11 cellular contexts compared by ENCODE assay signal in genomic region chr9:21357479-21358290, GRCh38. TPM values are rescaled to one million over a fixed set of nuclear protein-coding genes. Genes with fewer than 3 reads are reported as not detected.
A peak's percentile ranks its signal among the peaks of the same experiment; 100 is the strongest.
DNase-seq lines count a peak whose midpoint lies in the region; ATAC-seq, FAIRE-seq and TF ChIP-seq lines count a peak whose summit lies in the region.
"Had no signal": no experiment of that assay in that cellular context is flagged by ENCODE, and none has a peak within 500 bp of the region (broad histone marks: within the 10 kb centered on the region; RNA-seq: fewer than 3 reads in every experiment).

No MANE protein-coding gene starts in this region.

- H3K4me3 ChIP-seq in IMR-90 (ENCODE audit: insufficient read depth, low read depth, low read length) = no peak overlapping the region
- H3K4me3 ChIP-seq in Peyer's patch = no peak overlapping the region

- FAIRE-seq in GM18507 (lab: Jason Lieb, UNC) = peak; percentile 91
- FAIRE-seq: bronchial epithelial cell had no signal

- no peak overlapping the region for H3K23ac ChIP-seq in IMR-90 (ENCODE audit: low read depth, low read length)

- dilution Hi-C loops in IMR-90 (cut with HindIII; ENCODE audit: low sequenced_read_pairs, unreplicated experiment) = no loop called here

- H2BK15ac ChIP-seq in IMR-90 (ENCODE audit: low read depth, low read length) = no peak overlapping the region

- H3K9me3 ChIP-seq in IMR-90 (ENCODE audit: control insufficient read depth, insufficient read depth, low read length) (no peaks in the 10 kb centered on the region), Peyer's patch (no peaks in the 10 kb centered on the region)

- no peak overlapping the region for H4K8ac ChIP-seq in IMR-90 (ENCODE audit: low read depth in 2 of 2, low read length in 2 of 2)

- no peak overlapping the region for H4K91ac ChIP-seq in IMR-90 (ENCODE audit: insufficient read depth, low read depth, low read length)

- intact Hi-C loops in IMR-90 (cut with micrococcal nuclease) = no loop called here

- no TSS peak for BruUV-seq in IMR-90 (replicated peaks; lab: Mats Ljungman, UMichigan)

- no peak overlapping the region for H3K18ac ChIP-seq in IMR-90 (ENCODE audit: low read depth, low read length)

- peaks cover 1% of the 10 kb centered on the region for H3K27me3 Mint-ChIP-seq in memory B cell

- peaks cover 3% of the 10 kb centered on the region for H3K9me3 Mint-ChIP-seq in memory B cell

- in situ Hi-C loops in IMR-90 (cut with MboI; ENCODE audit: low sequenced_read_pairs) = no loop called here

- POLR2A ChIA-PET in IMR-90 (lab: Charles Lee; ENCODE audit: unreplicated experiment) = no interaction called here

- no peaks in the 10 kb centered on the region for H4K20me1 ChIP-seq in IMR-90 (ENCODE audit: insufficient read depth, low read length)

- H3K9ac ChIP-seq in IMR-90 (ENCODE audit: low read depth, low read length) = no peak overlapping the region
- H3K9ac ChIP-seq: parathyroid adenoma had no signal

- ATAC-seq in GM21619 (IDR thresholded peaks at IDR 0.05; ENCODE audit: unreplicated experiment) (peak; percentile 86), IMR-90 (ENCODE audit: low read depth) (no peak), memory B cell (ENCODE audit: low read depth) (peak; percentile 81)

- no peak for TF ChIP-seq RAD21 in IMR-90 (IDR thresholded peaks at IDR 0.05; ENCODE audit: low read length)

- DNase-seq in GM18507 (ENCODE audit: extremely low spot score, insufficient read length, low read depth) (no peak), IMR-90 (no peak), memory B cell (ENCODE audit: low spot score in 2 of 2) (peak in 1 of 2 donors; percentile 10), DMS79 (lab: John Stamatoyannopoulos, UW) (no peak), Peyer's patch (no peak), NCI-H510A (lab: John Stamatoyannopoulos, UW) (no peak), NCI-H128 (lab: John Stamatoyannopoulos, UW; ENCODE audit: unreplicated experiment) (no peak)

- no peak overlapping the region for H4K5ac ChIP-seq in IMR-90 (ENCODE audit: low read depth, low read length)

- H3K27me3 ChIP-seq in IMR-90 (ENCODE audit: control insufficient read depth, insufficient read depth, low read length) (peaks cover 6% of the 10 kb centered on the region), Peyer's patch (no peaks in the 10 kb centered on the region)

- H3K36me3 Mint-ChIP-seq in memory B cell = peaks cover 3% of the 10 kb centered on the region

- CTCF ChIA-PET in IMR-90 (lab: Yijun Ruan, JAX) = no interaction called here

- no peak overlapping the region for H2AK5ac ChIP-seq in IMR-90 (ENCODE audit: low read depth, low read length)

- no peak overlapping the region for H3K14ac ChIP-seq in IMR-90 (replicated peaks; ENCODE audit: low read depth, low read length)

- H3K9me1 ChIP-seq in IMR-90 (ENCODE audit: insufficient read depth, low read length) = no peaks in the 10 kb centered on the region

- H2BK5ac ChIP-seq in IMR-90 (ENCODE audit: low read depth, low read length, poor library complexity, severe bottlenecking) = no peak overlapping the region

- no peak overlapping the region for H3K27ac Mint-ChIP-seq in memory B cell

- H3K4me1 Mint-ChIP-seq in memory B cell = peaks cover 13% of the 10 kb centered on the region

- peak overlapping the region; percentile 34 for H3K4me3 Mint-ChIP-seq in memory B cell

- H3K4ac ChIP-seq in IMR-90 (ENCODE audit: low read depth, low read length) = no peak overlapping the region

- no peak overlapping the region for H3K56ac ChIP-seq in IMR-90 (ENCODE audit: extremely low read depth, insufficient read depth, low read length)

- H2BK20ac ChIP-seq in IMR-90 (ENCODE audit: low read depth, low read length) = no peak overlapping the region

- no peak overlapping the region for H2BK120ac ChIP-seq in IMR-90 (ENCODE audit: low read depth, low read length)

- TF ChIP-seq CTCF in IMR-90 (conservative IDR thresholded peaks at IDR 0.05; ENCODE audit: low read depth, low read length) = no peak
- no peak for TF ChIP-seq CTCF in Peyer's patch (IDR thresholded peaks at IDR 0.05)

- TF ChIP-seq POLR2A in IMR-90 (IDR thresholded peaks at IDR 0.05; ENCODE audit: low read depth, low read length) (no peak), Peyer's patch (IDR thresholded peaks at IDR 0.05) (no peak)

- H2AK9ac ChIP-seq in IMR-90 (replicated peaks; ENCODE audit: low read depth, low read length, poor library complexity) = no peak overlapping the region

- WGBS in IMR-90 (ENCODE audit: extremely low coverage in 2 of 2, insufficient read length in 1 of 2), 2 experiments = 80% methylated on average over 1 of the region's 7 CpGs; no CpG with 5 or more reads in 1 of the 2 experiments

- peak overlapping the region; percentile 35; the same call in 1 of the 2 replicates for H3K4me2 ChIP-seq in IMR-90 (ENCODE audit: low read depth, low read length)

- no peak overlapping the region for H2AFZ ChIP-seq in IMR-90 (replicated peaks; ENCODE audit: low read length, poor library complexity)
- H2AFZ ChIP-seq: parathyroid adenoma had no signal

- H3K4me1 ChIP-seq in IMR-90 (ENCODE audit: control insufficient read depth, insufficient read depth, low read length) = no peaks in the 10 kb centered on the region
- H3K4me1 ChIP-seq in Peyer's patch = no peaks in the 10 kb centered on the region
- H3K4me1 ChIP-seq: parathyroid adenoma had no signal

- no peak overlapping the region for H3K27ac ChIP-seq in IMR-90 (ENCODE audit: insufficient read depth, low read length)
- H3K27ac ChIP-seq in Peyer's patch = no peak overlapping the region
- H3K27ac ChIP-seq: parathyroid adenoma had no signal

- no peaks in the 10 kb centered on the region for H3K79me1 ChIP-seq in IMR-90 (ENCODE audit: low read depth in 1 of 2, low read length in 2 of 2)

- H3K36me3 ChIP-seq in IMR-90 (ENCODE audit: control insufficient read depth, insufficient read depth, low read length) = no peaks in the 10 kb centered on the region
- no peaks in the 10 kb centered on the region for H3K36me3 ChIP-seq in Peyer's patch

TF ChIP-seq in IMR-90, 13 proteins besides CTCF, POLR2A, EP300 and RAD21:
- no peak for TF ChIP-seq RCOR1 (IDR thresholded peaks at IDR 0.05; ENCODE audit: insufficient replicate concordance, low read length)
- TF ChIP-seq, protein P1, sequence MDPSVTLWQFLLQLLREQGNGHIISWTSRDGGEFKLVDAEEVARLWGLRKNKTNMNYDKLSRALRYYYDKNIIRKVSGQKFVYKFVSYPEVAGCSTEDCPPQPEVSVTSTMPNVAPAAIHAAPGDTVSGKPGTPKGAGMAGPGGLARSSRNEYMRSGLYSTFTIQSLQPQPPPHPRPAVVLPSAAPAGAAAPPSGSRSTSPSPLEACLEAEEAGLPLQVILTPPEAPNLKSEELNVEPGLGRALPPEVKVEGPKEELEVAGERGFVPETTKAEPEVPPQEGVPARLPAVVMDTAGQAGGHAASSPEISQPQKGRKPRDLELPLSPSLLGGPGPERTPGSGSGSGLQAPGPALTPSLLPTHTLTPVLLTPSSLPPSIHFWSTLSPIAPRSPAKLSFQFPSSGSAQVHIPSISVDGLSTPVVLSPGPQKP (IDR thresholded peaks at IDR 0.05; ENCODE audit: borderline replicate concordance, low read depth, low read length) = no peak
- TF ChIP-seq BHLHE40 (IDR thresholded peaks at IDR 0.05; ENCODE audit: low read depth, low read length) = no peak
- TF ChIP-seq, protein P2, sequence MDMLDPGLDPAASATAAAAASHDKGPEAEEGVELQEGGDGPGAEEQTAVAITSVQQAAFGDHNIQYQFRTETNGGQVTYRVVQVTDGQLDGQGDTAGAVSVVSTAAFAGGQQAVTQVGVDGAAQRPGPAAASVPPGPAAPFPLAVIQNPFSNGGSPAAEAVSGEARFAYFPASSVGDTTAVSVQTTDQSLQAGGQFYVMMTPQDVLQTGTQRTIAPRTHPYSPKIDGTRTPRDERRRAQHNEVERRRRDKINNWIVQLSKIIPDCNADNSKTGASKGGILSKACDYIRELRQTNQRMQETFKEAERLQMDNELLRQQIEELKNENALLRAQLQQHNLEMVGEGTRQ (IDR thresholded peaks at IDR 0.05; ENCODE audit: low read depth, low read length) = no peak
- no peak for TF ChIP-seq RFX5 (IDR thresholded peaks at IDR 0.05; ENCODE audit: low read depth, low read length)
- TF ChIP-seq CHD1 (IDR thresholded peaks at IDR 0.05; ENCODE audit: low read depth, low read length) = no peak
- TF ChIP-seq FOS (IDR thresholded peaks at IDR 0.05; ENCODE audit: low read depth, low read length) = no peak
- no peak for TF ChIP-seq MAFK (IDR thresholded peaks at IDR 0.05; ENCODE audit: low read depth, low read length)
- no peak for TF ChIP-seq SMC3 (IDR thresholded peaks at IDR 0.05; ENCODE audit: low read depth, low read length)
- no peak for TF ChIP-seq MXI1 (IDR thresholded peaks at IDR 0.05; ENCODE audit: borderline replicate concordance, low read depth, low read length)
- no peak for TF ChIP-seq CEBPB (IDR thresholded peaks at IDR 0.05; ENCODE audit: low read depth, low read length)
- no peak for TF ChIP-seq MAZ (IDR thresholded peaks at IDR 0.05; ENCODE audit: borderline replicate concordance, low read depth, low read length)
- TF ChIP-seq NFE2L2 (IDR thresholded peaks at IDR 0.05; ENCODE audit: low read depth, low read length) = no peak

RNA-seq across cellular contexts. Expression of gene IFNA6, which starts 7.0 kb away (rescaled TPM):
- total RNA-seq in IMR-90 (2012; rRNA removed) (not detected in 2 replicates), Peyer's patch (not detected)
- not detected in 2 replicates for polyA plus RNA-seq in IMR-90 (2012; rRNA removed)
- polyA plus RNA-seq in IMR-90 (2012; cell fraction: cytosol; rRNA removed) = not detected in 2 replicates
- polyA plus RNA-seq in IMR-90 (2012; cell fraction: nucleus; rRNA removed; ENCODE audit: low replicate concordance) = not detected in 2 replicates
- total RNA-seq: bronchial epithelial cell had no signal
- polyA plus RNA-seq: IgD-negative memory B cell had no signal

RNA-seq across cellular contexts. Expression of gene IFNA13, which starts 10.2 kb away (rescaled TPM):
- total RNA-seq in IMR-90 (2012; rRNA removed) = not detected in 2 replicates
- not detected in 2 replicates for polyA plus RNA-seq in IMR-90 (2012; rRNA removed)
- not detected in 2 replicates for polyA plus RNA-seq in IMR-90 (2012; cell fraction: cytosol; rRNA removed)
- polyA plus RNA-seq in IMR-90 (2012; cell fraction: nucleus; rRNA removed; ENCODE audit: low replicate concordance) = not detected in 2 replicates
- total RNA-seq in Peyer's patch = not detected
- total RNA-seq: bronchial epithelial cell had no signal
- polyA plus RNA-seq: IgD-negative memory B cell had no signal

RNA-seq across cellular contexts. Expression of gene KLHL9, which starts 22.5 kb away (rescaled TPM):
- 46.4 and 68.6 TPM in 2 replicates for total RNA-seq in IMR-90 (2012; rRNA removed)
- 10.2 and 12.9 TPM in 2 replicates for polyA plus RNA-seq in IMR-90 (2012; rRNA removed)
- 3.3 and 3.5 TPM in 2 replicates for polyA plus RNA-seq in IMR-90 (2012; cell fraction: cytosol; rRNA removed)
- 1.9 and 8.8 TPM in 2 replicates for polyA plus RNA-seq in IMR-90 (2012; cell fraction: nucleus; rRNA removed; ENCODE audit: low replicate concordance)
- total RNA-seq in Peyer's patch = 10 to 100 TPM; 16.3 to 23.1 (median 18.5) TPM

RNA-seq across cellular contexts. Expression of gene IFNA2, which starts 27.5 kb away (rescaled TPM):
- total RNA-seq in IMR-90 (2012; rRNA removed) (not detected in 2 replicates), Peyer's patch (not detected)
- not detected in 2 replicates for polyA plus RNA-seq in IMR-90 (2012; rRNA removed)
- polyA plus RNA-seq in IMR-90 (2012; cell fraction: cytosol; rRNA removed) = not detected in 2 replicates
- not detected in 2 replicates for polyA plus RNA-seq in IMR-90 (2012; cell fraction: nucleus; rRNA removed; ENCODE audit: low replicate concordance)
- total RNA-seq: bronchial epithelial cell had no signal
- polyA plus RNA-seq: IgD-negative memory B cell had no signal

RNA-seq across cellular contexts. Expression of gene IFNA8, which starts 51.2 kb away (rescaled TPM):
- total RNA-seq in IMR-90 (2012; rRNA removed) (not detected in 2 replicates), Peyer's patch (not detected)
- not detected in 2 replicates for polyA plus RNA-seq in IMR-90 (2012; rRNA removed)
- polyA plus RNA-seq in IMR-90 (2012; cell fraction: cytosol; rRNA removed) = not detected in 2 replicates
- not detected in 2 replicates for polyA plus RNA-seq in IMR-90 (2012; cell fraction: nucleus; rRNA removed; ENCODE audit: low replicate concordance)
- total RNA-seq: bronchial epithelial cell had no signal
- polyA plus RNA-seq: IgD-negative memory B cell had no signal
